In the genomic region with DNA sequence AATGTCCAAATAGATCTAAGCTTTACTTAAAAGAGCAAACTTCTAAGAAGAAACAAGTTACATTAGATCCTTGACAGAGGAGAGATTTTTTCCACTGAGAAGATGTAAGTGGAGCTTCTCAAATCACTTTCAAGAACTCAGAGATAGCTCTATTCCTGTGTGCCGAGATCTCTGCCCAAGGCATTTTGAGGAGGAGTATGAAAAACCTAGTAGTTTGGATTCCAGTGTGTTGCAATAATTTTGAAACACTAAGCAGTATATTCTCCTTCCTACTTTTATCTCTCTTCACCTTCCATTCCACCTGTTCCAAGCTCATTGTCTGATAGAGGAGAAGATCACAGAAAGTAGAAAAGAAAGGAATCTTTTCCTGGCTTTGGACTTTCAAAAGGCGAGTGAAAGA, we compare ENCODE assay signal across 16 cellular contexts.
DNase-seq lines count a peak whose midpoint lies in the region; ATAC-seq and TF ChIP-seq lines count a peak whose summit lies in the region.
"Had no signal": no experiment of that assay in that cellular context is flagged by ENCODE, and none has a peak within 500 bp of the region (broad histone marks: within the 10 kb centered on the region; RNA-seq: fewer than 3 reads in every experiment).

No MANE protein-coding gene starts in this region.

- TF ChIP-seq CTCF in Loucy (conservative IDR thresholded peaks at IDR 0.05; ENCODE audit: low read length) (no peak), epithelial cell of esophagus (IDR thresholded peaks at IDR 0.05; ENCODE audit: insufficient read depth, low read depth, low read length, missing control alignments) (no peak), type B pancreatic cell (conservative IDR thresholded peaks at IDR 0.05) (no peak), suprapubic skin (IDR thresholded peaks at IDR 0.05) (no peak), uterus (IDR thresholded peaks at IDR 0.05) (no peak)

- H4K91ac ChIP-seq in mesenchymal stem cell (ENCODE audit: low read length): no peak overlapping the region

- H2BK12ac ChIP-seq in mesenchymal stem cell (ENCODE audit: low read length in 2 of 2): no peak overlapping the region

- no peak overlapping the region for H3K18ac ChIP-seq in mesenchymal stem cell (ENCODE audit: low read depth in 1 of 2, low read length in 2 of 2)

- H3K36me3 ChIP-seq in Loucy (ENCODE audit: insufficient read depth, low read length) (no peaks in the 10 kb centered on the region), mesenchymal stem cell (ENCODE audit: control insufficient read depth in 1 of 2, insufficient read depth in 2 of 2, low read depth in 1 of 2, low read length in 2 of 2) (no peaks in the 10 kb centered on the region), suprapubic skin (no peaks in the 10 kb centered on the region), uterus (no peaks in the 10 kb centered on the region)
- H3K36me3 ChIP-seq: BLaER1, SJSA1 had no signal

- no peak overlapping the region for H2BK5ac ChIP-seq in mesenchymal stem cell (ENCODE audit: low read depth, low read length, poor library complexity, severe bottlenecking)

- H2BK120ac ChIP-seq in mesenchymal stem cell (ENCODE audit: low read depth, low read length): no peak overlapping the region

- no peak overlapping the region for H2BK15ac ChIP-seq in mesenchymal stem cell (ENCODE audit: low read depth, poor library complexity, severe bottlenecking)

- no peak overlapping the region for H2AK5ac ChIP-seq in mesenchymal stem cell (ENCODE audit: low read length, severe bottlenecking)

- H3K4me3 ChIP-seq in Loucy (ENCODE audit: low read length, poor library complexity, severe bottlenecking) (no peak overlapping the region), epithelial cell of esophagus (ENCODE audit: low read length) (no peak overlapping the region), mesenchymal stem cell (ENCODE audit: insufficient read depth in 1 of 2, low read depth in 1 of 2, low read length in 2 of 2) (no peak overlapping the region), suprapubic skin (no peak overlapping the region), uterus (no peak overlapping the region)
- H3K4me3 ChIP-seq: BLaER1, SJSA1 had no signal

- DNase-seq in epithelial cell of esophagus (ENCODE audit: low read depth): peak; percentile 21
- DNase-seq in mesenchymal stem cell: no peak
- no peak for DNase-seq in type B pancreatic cell (ENCODE audit: extremely low spot score, unreplicated experiment)
- DNase-seq in suprapubic skin (ENCODE audit: low spot score in 2 of 2): no peak
- DNase-seq in uterus: no peak
- DNase-seq: CD8-positive, alpha-beta T cell; GF-D8; Karpas-422; MM.1S; NCI-H1092 treated with DMSO at 0.1 percent for 48 hours; NCI-H2081 treated with DMSO at 0.1 percent for 48 hours; NCI-H510A treated with DMSO at 0.1 percent for 48 hours had no signal

- no peaks in the 10 kb centered on the region for H4K20me1 ChIP-seq in Loucy (ENCODE audit: insufficient read depth, low read length, poor library complexity, severe bottlenecking)
- H4K20me1 ChIP-seq: BLaER1 had no signal

- H3K79me1 ChIP-seq in mesenchymal stem cell (replicated peaks; ENCODE audit: low read length, poor library complexity, severe bottlenecking): no peaks in the 10 kb centered on the region

- no peak overlapping the region for H4K8ac ChIP-seq in mesenchymal stem cell (ENCODE audit: low read length)

- H3K9me3 ChIP-seq in Loucy (ENCODE audit: insufficient read depth, low read depth, low read length) (no peaks in the 10 kb centered on the region), mesenchymal stem cell (ENCODE audit: control insufficient read depth, low read length) (no peaks in the 10 kb centered on the region), suprapubic skin (no peaks in the 10 kb centered on the region), uterus (no peaks in the 10 kb centered on the region)
- H3K9me3 ChIP-seq: BLaER1, SJSA1 had no signal

- TF ChIP-seq POLR2A in suprapubic skin (IDR thresholded peaks at IDR 0.05): no peak
- no peak for TF ChIP-seq POLR2A in uterus (IDR thresholded peaks at IDR 0.05)

- ATAC-seq in activated T-helper 17 cell treated with anti-CD3 and anti-CD28 coated beads, Interleukin-2, amount 50 U/mL, for 72 hours (replicated peaks): no peak
- ATAC-seq: CD8-positive, alpha-beta T cell had no signal

- intact Hi-C loops in uterus (cut with DNase I; ENCODE audit: low total_unique reads): no loop called here

- H3K27ac Mint-ChIP-seq in type B pancreatic cell: peak overlapping the region; percentile 84
- H3K27ac Mint-ChIP-seq in activated T-helper 17 cell treated with anti-CD3 and anti-CD28 coated beads, Interleukin-2, amount 50 U/mL, for 72 hours: no peak overlapping the region
- H3K27ac Mint-ChIP-seq: CD8-positive, alpha-beta T cell had no signal

- no peaks in the 10 kb centered on the region for H3K36me3 Mint-ChIP-seq in type B pancreatic cell
- H3K36me3 Mint-ChIP-seq in activated T-helper 17 cell treated with anti-CD3 and anti-CD28 coated beads, Interleukin-2, amount 50 U/mL, for 72 hours (ENCODE audit: low read depth): no peaks in the 10 kb centered on the region
- H3K36me3 Mint-ChIP-seq: CD8-positive, alpha-beta T cell had no signal

- H2AFZ ChIP-seq in Loucy (ENCODE audit: low read length) (peak overlapping the region; percentile 21; the same call in 1 of the 2 replicates), mesenchymal stem cell (ENCODE audit: low read depth, low read length) (no peak overlapping the region)

- no peak for TF ChIP-seq EP300 in suprapubic skin (IDR thresholded peaks at IDR 0.05)

- H3K4me3 Mint-ChIP-seq in type B pancreatic cell: no peak overlapping the region
- no peak overlapping the region for H3K4me3 Mint-ChIP-seq in activated T-helper 17 cell treated with anti-CD3 and anti-CD28 coated beads, Interleukin-2, amount 50 U/mL, for 72 hours
- H3K4me3 Mint-ChIP-seq: CD8-positive, alpha-beta T cell had no signal

- no peaks in the 10 kb centered on the region for H3F3A ChIP-seq in Loucy (ENCODE audit: low read depth)

- H3K23ac ChIP-seq in mesenchymal stem cell (ENCODE audit: low read length in 2 of 2): no peak overlapping the region

- no peaks in the 10 kb centered on the region for H3K9me3 Mint-ChIP-seq in type B pancreatic cell
- no peaks in the 10 kb centered on the region for H3K9me3 Mint-ChIP-seq in activated T-helper 17 cell treated with anti-CD3 and anti-CD28 coated beads, Interleukin-2, amount 50 U/mL, for 72 hours
- H3K9me3 Mint-ChIP-seq: CD8-positive, alpha-beta T cell had no signal

- peaks cover 20% of the 10 kb centered on the region for H3K4me1 Mint-ChIP-seq in type B pancreatic cell (ENCODE audit: unreplicated experiment)
- no peaks in the 10 kb centered on the region for H3K4me1 Mint-ChIP-seq in activated T-helper 17 cell treated with anti-CD3 and anti-CD28 coated beads, Interleukin-2, amount 50 U/mL, for 72 hours

- H3K4me2 ChIP-seq in Loucy (ENCODE audit: low read depth, low read length, poor library complexity, severe bottlenecking): no peak overlapping the region
- H3K4me2 ChIP-seq in mesenchymal stem cell (ENCODE audit: low read length, poor library complexity, severe bottlenecking): no peak overlapping the region
- H3K4me2 ChIP-seq: BLaER1 had no signal

- no peak overlapping the region for H3K27ac ChIP-seq in mesenchymal stem cell (ENCODE audit: low read length, poor library complexity, severe bottlenecking)
- H3K27ac ChIP-seq in suprapubic skin: no peak overlapping the region
- H3K27ac ChIP-seq in uterus: peak overlapping the region in 1 of 2 donors; percentile 41
- H3K27ac ChIP-seq: BLaER1, SJSA1 had no signal

- H3K27me3 Mint-ChIP-seq in type B pancreatic cell: no peaks in the 10 kb centered on the region
- H3K27me3 Mint-ChIP-seq in activated T-helper 17 cell treated with anti-CD3 and anti-CD28 coated beads, Interleukin-2, amount 50 U/mL, for 72 hours: peaks cover 4% of the 10 kb centered on the region

- H3K9me2 ChIP-seq in Loucy (replicated peaks; ENCODE audit: low read depth, low read length): no peaks in the 10 kb centered on the region

- H3K27me3 ChIP-seq in Loucy (ENCODE audit: insufficient read depth, low read length, poor library complexity, severe bottlenecking): no peaks in the 10 kb centered on the region
- no peaks in the 10 kb centered on the region for H3K27me3 ChIP-seq in mesenchymal stem cell (ENCODE audit: control insufficient read depth in 1 of 2, insufficient read depth in 1 of 2, low read length in 2 of 2)
- H3K27me3 ChIP-seq in suprapubic skin: no peaks in the 10 kb centered on the region
- H3K27me3 ChIP-seq in uterus: no peaks in the 10 kb centered on the region
- H3K27me3 ChIP-seq: BLaER1, SJSA1 had no signal

- H3K4me1 ChIP-seq in Loucy (ENCODE audit: insufficient read depth, low read length, poor library complexity, severe bottlenecking) (no peaks in the 10 kb centered on the region), mesenchymal stem cell (ENCODE audit: control insufficient read depth, insufficient read depth, low read depth, low read length) (no peaks in the 10 kb centered on the region), suprapubic skin (peaks cover 10% of the 10 kb centered on the region), uterus (no peaks in the 10 kb centered on the region)
- H3K4me1 ChIP-seq: BLaER1 had no signal

- no peak overlapping the region for H3K9ac ChIP-seq in Loucy (ENCODE audit: low read depth, low read length, poor library complexity, severe bottlenecking)
- H3K9ac ChIP-seq in mesenchymal stem cell (ENCODE audit: low read length): peak overlapping the region; percentile 16
- H3K9ac ChIP-seq: BLaER1 had no signal

- WGBS in mesenchymal stem cell: no CpG with 5 or more reads among the region's 2 CpGs
- 44% methylated on average over 2 of the region's 2 CpGs for WGBS in suprapubic skin

- H3K4ac ChIP-seq in mesenchymal stem cell (ENCODE audit: low read depth in 1 of 2, low read length in 2 of 2): no peak overlapping the region

- no peak overlapping the region for H3K14ac ChIP-seq in mesenchymal stem cell (ENCODE audit: low read length in 2 of 2)

- H3K79me2 ChIP-seq in Loucy (ENCODE audit: insufficient read depth, low read length): no peaks in the 10 kb centered on the region
